In genomic region chr3:152589644-152590043, GRCh38 we compare ENCODE assay signal across 23 cellular contexts.
"Had no signal": no experiment of that assay in that cellular context is flagged by ENCODE, and none has a peak within 500 bp of the region (broad histone marks: within the 10 kb centered on the region; RNA-seq: fewer than 3 reads in every experiment).

No MANE protein-coding gene starts in this region.

- ATAC-seq: activated CD4-positive, alpha-beta T cell treated with anti-CD3 and anti-CD28 coated beads for 36 hours; activated naive CD4-positive, alpha-beta T cell treated with anti-CD3 and anti-CD28 coated beads, Interleukin-2, amount 50 U/mL, for 72 hours; left cardiac atrium; natural killer cell; pancreas; stimulated activated naive CD8-positive, alpha-beta T cell treated with anti-CD3 and anti-CD28 coated beads, Interleukin-15, amount 100 ng/mL, for 72 hours; WTC11 had no signal

- H3K9me3 ChIP-seq: neutrophil, pancreas, right lobe of liver, suprapubic skin, vagina had no signal

- FAIRE-seq: bronchial epithelial cell, TTC549 had no signal

- H3K4me1 ChIP-seq: pancreas, right lobe of liver, suprapubic skin, vagina had no signal

- H3K36me3 ChIP-seq: neutrophil, pancreas, right lobe of liver, suprapubic skin, vagina had no signal

- H3K79me2 ChIP-seq: hepatocyte had no signal

- H2AFZ ChIP-seq: hepatocyte had no signal

- DNase-seq: activated CD4-positive, alpha-beta T cell treated with anti-CD3 and anti-CD28 coated beads for 36 hours; activated CD4-positive, alpha-beta T cell treated with anti-CD3 and anti-CD28 coated beads, Interleukin-2, amount 50 U/mL, for 48 hours; activated gamma-delta T cell; cerebellar nuclear complex; effector memory CD4-positive, alpha-beta T cell; foreskin fibroblast; left cardiac atrium; natural killer cell; pancreas; right lobe of liver; stimulated activated CD4-positive, alpha-beta T cell treated with anti-CD3 and anti-CD28 coated beads, Interleukin-4, amount 100 ng/mL, for 1 hour; stimulated activated naive CD8-positive, alpha-beta T cell treated with anti-CD3 and anti-CD28 coated beads, Interleukin-15, amount 100 ng/mL, for 72 hours; trophoblast cell had no signal

- H3K4me3 ChIP-seq: hepatocyte, lung, pancreas, right lobe of liver, smooth muscle cell, suprapubic skin, vagina had no signal

- H3K4me2 ChIP-seq: hepatocyte, smooth muscle cell had no signal

- H3K27ac ChIP-seq: hepatocyte, neutrophil, pancreas, right lobe of liver, suprapubic skin, vagina had no signal

- H3K27me3 ChIP-seq: hepatocyte, neutrophil, pancreas, right lobe of liver, suprapubic skin, vagina had no signal
